9 cellular contexts compared by ENCODE assay signal in genomic region chr15:55402707-55403106, GRCh38. TPM values are rescaled to one million over a fixed set of nuclear protein-coding genes. Genes with fewer than 3 reads are reported as not detected.
DNase-seq lines count a peak whose midpoint lies in the region; ATAC-seq and TF ChIP-seq lines count a peak whose summit lies in the region.
"Had no signal": no experiment of that assay in that cellular context is flagged by ENCODE, and none has a peak within 500 bp of the region (broad histone marks: within the 10 kb centered on the region; RNA-seq: fewer than 3 reads in every experiment).

No MANE protein-coding gene starts in this region.

- H3K79me2 ChIP-seq in SK-N-SH (ENCODE audit: insufficient read depth): peaks cover 38% of the 10 kb centered on the region

- H3K4me2 ChIP-seq in SK-N-SH: peak overlapping the region; percentile 7; the same call in 1 of the 2 replicates

- H3F3A ChIP-seq in SK-N-SH (replicated peaks; ENCODE audit: insufficient read depth): peaks cover 2% of the 10 kb centered on the region

- peaks cover 0 to 4% of the 10 kb centered on the region in 2 experiments for H3K36me3 ChIP-seq in SK-N-SH (replicated peaks in 1 of 2; ENCODE audit: control insufficient read depth in 1 of 2, insufficient read depth in 2 of 2, low read length in 1 of 2)
- H3K36me3 ChIP-seq in gastrocnemius medialis: no peaks in the 10 kb centered on the region
- peaks cover 0 to 8% (median 0%) of the 10 kb centered on the region in 3 donors for H3K36me3 ChIP-seq in tibial nerve
- H3K36me3 ChIP-seq: transverse colon had no signal

- intact Hi-C loops in gastrocnemius medialis (cut with DNase I; ENCODE audit: low total_unique reads): no loop called here

- TF ChIP-seq POLR2A in gastrocnemius medialis (IDR thresholded peaks at IDR 0.05) (no peak), tibial nerve (IDR thresholded peaks at IDR 0.05) (no peak)

- H2AFZ ChIP-seq in SK-N-SH (ENCODE audit: low read depth): no peak overlapping the region; the same call in 1 of the 2 replicates

- CTCF ChIA-PET in SK-N-SH (lab: Yijun Ruan, JAX): interaction anchor here (0.7 to 1.8 kb wide), 3 partner anchors 11 to 32 kb away, joined by 3 to 6 read pairs (median 4); no protein-coding TSS in a partner anchor

- no peak for ATAC-seq in SK-N-SH treated with all-trans-retinoic acid at 6 μM for 48 hours
- ATAC-seq in HG02798 (IDR thresholded peaks at IDR 0.05; ENCODE audit: poor library complexity, unreplicated experiment): peak; percentile 54
- peak; percentile 50 for ATAC-seq in activated naive CD8-positive, alpha-beta T cell treated with anti-CD3 and anti-CD28 coated beads, Interleukin-2, amount 50 U/mL, for 24 hours
- peak; percentile 65 to 76 for ATAC-seq in gastrocnemius medialis

- H3K27ac ChIP-seq in SK-N-SH (ENCODE audit: low read depth in 2 of 2, low read length in 1 of 2): peak overlapping the region; percentile 37 to 55; a peak in 3 of 4 replicates
- peak overlapping the region; percentile 73 to 94 (median 78) for H3K27ac ChIP-seq in gastrocnemius medialis
- no peak overlapping the region for H3K27ac ChIP-seq in tibial nerve

- TF ChIP-seq EP300 in SK-N-SH (IDR thresholded peaks at IDR 0.05; ENCODE audit: borderline replicate concordance in 1 of 2, low read depth in 1 of 2, low read length in 1 of 2) (no peak), tibial nerve (IDR thresholded peaks at IDR 0.05) (no peak)

- TF ChIP-seq RAD21 in SK-N-SH (IDR thresholded peaks at IDR 0.05; ENCODE audit: low read length): no peak

- H3K36me3 Mint-ChIP-seq in activated naive CD8-positive, alpha-beta T cell treated with anti-CD3 and anti-CD28 coated beads, Interleukin-2, amount 50 U/mL, for 24 hours (ENCODE audit: low read depth): peaks cover 2% of the 10 kb centered on the region

- peaks cover 10 to 23% of the 10 kb centered on the region in 2 experiments; a peak in 3 of 4 replicates for H3K4me1 ChIP-seq in SK-N-SH (ENCODE audit: control insufficient read depth in 1 of 2, insufficient read depth in 2 of 2, low read depth in 1 of 2, low read length in 1 of 2)
- H3K4me1 ChIP-seq in gastrocnemius medialis: peaks cover 27 to 38% of the 10 kb centered on the region in 2 donors
- H3K4me1 ChIP-seq in tibial nerve: peaks cover 0 to 56% (median 10%) of the 10 kb centered on the region in 4 donors

- H3K27me3 Mint-ChIP-seq in activated naive CD8-positive, alpha-beta T cell treated with anti-CD3 and anti-CD28 coated beads, Interleukin-2, amount 50 U/mL, for 24 hours: no peaks in the 10 kb centered on the region

- no peaks in the 10 kb centered on the region for H3K9me3 ChIP-seq in SK-N-SH
- no peaks in the 10 kb centered on the region for H3K9me3 ChIP-seq in gastrocnemius medialis
- H3K9me3 ChIP-seq in tibial nerve: no peaks in the 10 kb centered on the region
- H3K9me3 ChIP-seq: transverse colon had no signal

- H3K9ac ChIP-seq in SK-N-SH: no peak overlapping the region

- H3K4me3 ChIP-seq in SK-N-SH (ENCODE audit: low read depth in 2 of 2, low read length in 1 of 2): no peak overlapping the region
- peak overlapping the region in 2 of 4 donors; percentile 26 to 29 for H3K4me3 ChIP-seq in gastrocnemius medialis
- H3K4me3 ChIP-seq in tibial nerve: no peak overlapping the region
- H3K4me3 ChIP-seq: transverse colon had no signal

- in situ Hi-C loops in gastrocnemius medialis (cut with MboI; ENCODE audit: low sequenced_read_pairs in 4 of 4): loop anchor here in 1 of 4 donors (25.0 kb wide), 1 partner anchor 90 kb away; the partner anchor contains the start of genes PIGB and PIGBOS1

- DNase-seq in SK-N-SH (no peak), gastrocnemius medialis (no peak), tibial nerve (ENCODE audit: low spot score in 2 of 2) (no peak), NCI-H1105 (lab: John Stamatoyannopoulos, UW) (no peak), NCI-H146 (lab: John Stamatoyannopoulos, UW) (no peak)
- no peak for DNase-seq in activated naive CD8-positive, alpha-beta T cell treated with anti-CD3 and anti-CD28 coated beads, Interleukin-2, amount 50 U/mL, for 24 hours
- DNase-seq: transverse colon had no signal

- peaks cover 3% of the 10 kb centered on the region for H3K9me3 Mint-ChIP-seq in activated naive CD8-positive, alpha-beta T cell treated with anti-CD3 and anti-CD28 coated beads, Interleukin-2, amount 50 U/mL, for 24 hours

- TF ChIP-seq CTCF in SK-N-SH (IDR thresholded peaks at IDR 0.05) (no peak), gastrocnemius medialis (IDR thresholded peaks at IDR 0.05 in 4 of 5, conservative IDR thresholded peaks at IDR 0.05 in 1 of 5) (no peak), tibial nerve (IDR thresholded peaks at IDR 0.05) (no peak)

- POLR2A ChIA-PET in SK-N-SH (lab: Yijun Ruan, JAX): no interaction called here

- H3K9me2 ChIP-seq in SK-N-SH: no peaks in the 10 kb centered on the region

- peaks cover 47% of the 10 kb centered on the region for H3K4me1 Mint-ChIP-seq in activated naive CD8-positive, alpha-beta T cell treated with anti-CD3 and anti-CD28 coated beads, Interleukin-2, amount 50 U/mL, for 24 hours

- H3K27me3 ChIP-seq in SK-N-SH (ENCODE audit: insufficient read depth) (no peaks in the 10 kb centered on the region), gastrocnemius medialis (no peaks in the 10 kb centered on the region), tibial nerve (no peaks in the 10 kb centered on the region)
- H3K27me3 ChIP-seq: transverse colon had no signal

- H3K27ac Mint-ChIP-seq in activated naive CD8-positive, alpha-beta T cell treated with anti-CD3 and anti-CD28 coated beads, Interleukin-2, amount 50 U/mL, for 24 hours: peak overlapping the region; percentile 66

- no peaks in the 10 kb centered on the region for H4K20me1 ChIP-seq in SK-N-SH (ENCODE audit: insufficient read depth)

- H3K4me3 Mint-ChIP-seq in activated naive CD8-positive, alpha-beta T cell treated with anti-CD3 and anti-CD28 coated beads, Interleukin-2, amount 50 U/mL, for 24 hours: peak overlapping the region; percentile 59

TF ChIP-seq in SK-N-SH, 30 proteins besides CTCF, POLR2A, EP300 and RAD21 (continues in another document):
- no peak for TF ChIP-seq FOSL2 (IDR thresholded peaks at IDR 0.05; ENCODE audit: borderline replicate concordance, low read depth)
- TF ChIP-seq ELF1 (IDR thresholded peaks at IDR 0.05): no peak
- TF ChIP-seq TCF12 (IDR thresholded peaks at IDR 0.05): no peak
- TF ChIP-seq TEAD4 (IDR thresholded peaks at IDR 0.05; ENCODE audit: borderline replicate concordance, insufficient read depth): no peak
- no peak for TF ChIP-seq EZH2phosphoT487 (IDR thresholded peaks at IDR 0.05; ENCODE audit: borderline replicate concordance, low read depth)
- TF ChIP-seq FOXM1 (IDR thresholded peaks at IDR 0.05; ENCODE audit: low read depth): no peak
- no peak for TF ChIP-seq CHD2 (IDR thresholded peaks at IDR 0.05; ENCODE audit: low read length, partially characterized antibody)
- no peak for TF ChIP-seq FOXJ3 (CRISPR knock-in tag; IDR thresholded peaks at IDR 0.05)
- TF ChIP-seq IRF3 (IDR thresholded peaks at IDR 0.05; ENCODE audit: low read depth, low read length): no peak
- no peak for TF ChIP-seq MEF2A (IDR thresholded peaks at IDR 0.05; ENCODE audit: borderline replicate concordance, low read depth)
- TF ChIP-seq RCOR1 (IDR thresholded peaks at IDR 0.05; ENCODE audit: low read length): no peak
- no peak for TF ChIP-seq RFX5 (IDR thresholded peaks at IDR 0.05; ENCODE audit: low read length)

TF ChIP-seq in SK-N-SH treated with all-trans-retinoic acid at 6 μM for 48 hours, 23 proteins besides CTCF, POLR2A, EP300 and RAD21 (continues in another document):
- TF ChIP-seq PATZ1 (CRISPR knock-in tag; IDR thresholded peaks at IDR 0.05; ENCODE audit: borderline replicate concordance) (no peak), ZFP30 (CRISPR knock-in tag; IDR thresholded peaks at IDR 0.05) (no peak), CSDC2 (CRISPR knock-in tag; IDR thresholded peaks at IDR 0.05) (no peak), PPARA (CRISPR knock-in tag; IDR thresholded peaks at IDR 0.05; ENCODE audit: borderline replicate concordance) (no peak)

RNA-seq across cellular contexts. Expression of gene CCPG1, which starts 5.5 kb away (rescaled TPM):
- polyA plus RNA-seq in SK-N-SH (2012; rRNA removed): 10.5 and 16.9 TPM in 2 replicates
- polyA plus RNA-seq in SK-N-SH (2012; cell fraction: cytosol; rRNA removed): 15.5 and 19.5 TPM in 2 replicates
- 7.8 and 22.4 TPM in 2 replicates for polyA plus RNA-seq in SK-N-SH (2012; cell fraction: nucleus; rRNA removed)
- total RNA-seq in gastrocnemius medialis (100 to 1,000 TPM in 2 of 4 donors, 10 to 100 TPM in 2; 61.6 to 142 (median 103) TPM), tibial nerve (10 to 100 TPM; 48.0 to 70.2 (median 63.6) TPM)

RNA-seq across cellular contexts. Expression of gene PIERCE2, which starts 5.6 kb away (rescaled TPM):
- polyA plus RNA-seq in SK-N-SH (2012; rRNA removed): 2.5 and 2.9 TPM in 2 replicates
- 3.3 and 5.2 TPM in 2 replicates for polyA plus RNA-seq in SK-N-SH (2012; cell fraction: cytosol; rRNA removed)
- polyA plus RNA-seq in SK-N-SH (2012; cell fraction: nucleus; rRNA removed): 0.38 and 0.98 TPM in 2 replicates
- total RNA-seq in gastrocnemius medialis (10 to 100 TPM in 1 of 4 donors, 1 to 10 TPM in 3; 5.1 to 11.8 (median 6.0) TPM), tibial nerve (1 to 10 TPM in 3 of 4 donors, not detected in 1; 1.8 to 4.8 (median 2.9) TPM)

Comparison
In these comparisons a context has a peak if more than half of its experiments do, and no peak if none do; other contexts are left out.
1. H3K27ac ChIP-seq: peak in SK-N-SH (2 of 2) and gastrocnemius medialis (4 of 4); none in tibial nerve (0 of 4).